ENCODE assay signal across 7 cellular contexts in genomic region chr5:53430618-53431252, GRCh38. TPM values are rescaled to one million over a fixed set of nuclear protein-coding genes. Genes with fewer than 3 reads are reported as not detected.
A peak's percentile ranks its signal among the peaks of the same experiment; 100 is the strongest.
DNase-seq lines count a peak whose midpoint lies in the region; ATAC-seq and TF ChIP-seq lines count a peak whose summit lies in the region.

No MANE protein-coding gene starts in this region.

- H3K4me3 ChIP-seq in fibroblast of the aortic adventitia (ENCODE audit: low read depth, low read length) (no peak overlapping the region), smooth muscle cell (no peak overlapping the region)

- H3K9ac ChIP-seq in H9 (ENCODE audit: extremely low read depth, insufficient read length, low read length), result no peak overlapping the region
- H3K9ac ChIP-seq in smooth muscle cell (ENCODE audit: low read depth), result peak overlapping the region; percentile 0

- H3K14ac ChIP-seq in H9 (ENCODE audit: insufficient read depth, low read length), result no peak overlapping the region

- H2BK5ac ChIP-seq in H9 (ENCODE audit: insufficient read length, low read length), result no peak overlapping the region

- no peaks in the 10 kb centered on the region for H4K20me1 ChIP-seq in H9 (ENCODE audit: control insufficient read depth, insufficient read depth, insufficient read length)
- no peaks in the 10 kb centered on the region for H4K20me1 ChIP-seq in smooth muscle cell (ENCODE audit: low read depth)

- H3K27ac Mint-ChIP-seq in H9, result no peak overlapping the region

- H3K56ac ChIP-seq in H9 (ENCODE audit: insufficient read length, low read depth, low read length), result no peak overlapping the region

- H3K36me3 ChIP-seq in smooth muscle cell (ENCODE audit: low read depth), result no peaks in the 10 kb centered on the region

- H3K4me2 ChIP-seq in H9 (ENCODE audit: insufficient read depth, insufficient read length, low read length) (no peak overlapping the region), smooth muscle cell (peak overlapping the region; percentile 4)

- no peak overlapping the region for H2BK15ac ChIP-seq in H9 (ENCODE audit: low read depth, low read length)

- H2AK5ac ChIP-seq in H9 (ENCODE audit: insufficient read length, low read length), result no peak overlapping the region

- no peak overlapping the region for H3K18ac ChIP-seq in H9 (ENCODE audit: insufficient read length, low read depth, low read length)

- H3K27me3 Mint-ChIP-seq in H9 (ENCODE audit: low read depth), result no peaks in the 10 kb centered on the region

- no peaks in the 10 kb centered on the region for H3K9me3 ChIP-seq in H9 (ENCODE audit: control insufficient read depth, low read depth, low read length)
- H3K9me3 ChIP-seq in smooth muscle cell (replicated peaks; ENCODE audit: low read depth), result no peaks in the 10 kb centered on the region

- no peak overlapping the region for H4K91ac ChIP-seq in H9 (ENCODE audit: insufficient read length, low read depth, low read length)

- no peaks in the 10 kb centered on the region for H3K36me3 Mint-ChIP-seq in H9 (ENCODE audit: insufficient read depth in 1 of 3, low read depth in 3 of 3)

- no peak for ATAC-seq in GM21360 (IDR thresholded peaks at IDR 0.05; ENCODE audit: unreplicated experiment)

- TF ChIP-seq CTCF in H9 (conservative IDR thresholded peaks at IDR 0.05) (peak; percentile 58), fibroblast of the aortic adventitia (IDR thresholded peaks at IDR 0.05; ENCODE audit: insufficient read depth, low read length) (peak; percentile 72), smooth muscle cell (IDR thresholded peaks at IDR 0.05; ENCODE audit: borderline replicate concordance, insufficient read depth, poor library complexity, severe bottlenecking) (peak; percentile 45)

- H2BK12ac ChIP-seq in H9 (ENCODE audit: insufficient read length, low read depth, low read length), result no peak overlapping the region

- H3K4me1 Mint-ChIP-seq in H9, result peaks cover 15 to 17% of the 10 kb centered on the region in 2 experiments

- H2AFZ ChIP-seq in H9 (ENCODE audit: low read length), result no peak overlapping the region
- H2AFZ ChIP-seq in smooth muscle cell (ENCODE audit: low read depth), result peak overlapping the region; percentile 28

- H2BK20ac ChIP-seq in H9 (ENCODE audit: low read depth, low read length, poor library complexity, severe bottlenecking), result no peak overlapping the region

- no peaks in the 10 kb centered on the region for H3K9me3 Mint-ChIP-seq in H9

- no peaks in the 10 kb centered on the region for H3K79me1 ChIP-seq in H9 (ENCODE audit: insufficient read depth, low read depth, low read length, poor library complexity, severe bottlenecking)

- no peaks in the 10 kb centered on the region for H3K79me2 ChIP-seq in H9 (ENCODE audit: insufficient read depth, low read length)
- no peaks in the 10 kb centered on the region for H3K79me2 ChIP-seq in smooth muscle cell (ENCODE audit: low read depth)

- H3K27ac ChIP-seq in H9 (ENCODE audit: insufficient read length, low read depth, low read length), result no peak overlapping the region
- H3K27ac ChIP-seq in smooth muscle cell (ENCODE audit: low read depth), result peak overlapping the region; percentile 71

- H3K23me2 ChIP-seq in H9 (ENCODE audit: insufficient read length, low read depth, low read length, poor library complexity, severe bottlenecking), result no peaks in the 10 kb centered on the region

- H3T11ph ChIP-seq in H9 (ENCODE audit: low read length), result no peak overlapping the region

- H2BK120ac ChIP-seq in H9 (ENCODE audit: low read depth, low read length, poor library complexity, severe bottlenecking), result no peak overlapping the region

- in situ Hi-C loops in SK-MEL-5 (cut with HindIII; ENCODE audit: low pct_unique_long_range_greater_than_20kb, low sequenced_read_pairs), result no loop called here

- no peak overlapping the region for H3K4me3 Mint-ChIP-seq in H9

- H3K23ac ChIP-seq in H9 (ENCODE audit: insufficient read length, low read depth, low read length), result no peak overlapping the region

- H3F3A ChIP-seq in smooth muscle cell (ENCODE audit: low read depth), result no peaks in the 10 kb centered on the region

- WGBS in H9 (ENCODE audit: extremely low coverage, insufficient read length, low lambda C conversion rate), result no CpG with 5 or more reads among the region's 5 CpGs
- WGBS in smooth muscle cell (ENCODE audit: low lambda C conversion rate), result 46% methylated on average over 5 of the region's 5 CpGs

- no peak overlapping the region for H3K4ac ChIP-seq in H9 (ENCODE audit: low read depth, low read length)

- H3K4me1 ChIP-seq in H9 (ENCODE audit: insufficient read depth, low read length), result no peaks in the 10 kb centered on the region
- peaks cover 2% of the 10 kb centered on the region for H3K4me1 ChIP-seq in smooth muscle cell (ENCODE audit: low read depth)

- H3K27me3 ChIP-seq in H9 (ENCODE audit: insufficient read depth, low read length) (no peaks in the 10 kb centered on the region), smooth muscle cell (ENCODE audit: low read depth) (no peaks in the 10 kb centered on the region)

- no peak overlapping the region for H4K8ac ChIP-seq in H9 (replicated peaks; ENCODE audit: insufficient read length, low read depth, low read length)

- DNase-seq in H9, result no peak
- peak; percentile 71 for DNase-seq in SK-MEL-5 (ENCODE audit: low read depth, low spot score)
- DNase-seq in fibroblast of the aortic adventitia (ENCODE audit: low read depth), result peak; percentile 86
- no peak for DNase-seq in smooth muscle cell (lab: John Stamatoyannopoulos, UW; ENCODE audit: unreplicated experiment)
- DNase-seq in KG1 (lab: John Stamatoyannopoulos, UW), result no peak
- no peak for DNase-seq in NCI-H187 treated with DMSO at 0.1 percent for 48 hours (lab: John Stamatoyannopoulos, UW)

- H4K5ac ChIP-seq in H9 (ENCODE audit: insufficient read length, low read depth, low read length), result no peak overlapping the region

RNA-seq across cellular contexts. Expression of gene FST, which starts 49.7 kb away (rescaled TPM):
- total RNA-seq in H9 (2021) (109 and 111 TPM in 2 replicates), fibroblast of the aortic adventitia (ENCODE audit: low replicate concordance) (80.2 and 104 TPM in 2 replicates), smooth muscle cell (31.6 and 52.6 TPM in 2 replicates)
- total RNA-seq in SK-MEL-5 (2014; rRNA removed; shearing (Covaris generic)), result 0.48 and 0.74 TPM in 2 replicates
- 0.71 and 1.3 TPM in 2 replicates for polyA plus RNA-seq in SK-MEL-5 (2015; cell fraction: cytosol; rRNA removed)
- 0.16 and 0.87 TPM in 2 replicates for polyA plus RNA-seq in SK-MEL-5 (2015; cell fraction: nucleus; rRNA removed)
- polyA plus RNA-seq in smooth muscle cell, result 95.5 and 130 TPM in 2 replicates

Comparison
In these comparisons a context has a peak if more than half of its experiments do, and no peak if none do; other contexts are left out.
1. DNase-seq: peak in SK-MEL-5 (single experiment) and fibroblast of the aortic adventitia (single experiment); none in H9 (single experiment), smooth muscle cell (single experiment), KG1 (single experiment) and NCI-H187 treated with DMSO at 0.1 percent for 48 hours (single experiment).
2. RNA of gene FST, which starts 49.7 kb away (total RNA-seq): 109 to 111 TPM in H9, 80.2 to 104 TPM in fibroblast of the aortic adventitia and 31.6 to 52.6 TPM in smooth muscle cell; 0.48 to 0.74 TPM in SK-MEL-5; every median in the first group is over 10 times any median in the second.
3. Peak in every context shown above with its lines, with median percentiles within 50 percentile points of each other: CTCF ChIP-seq.